ENCODE assay signal across 1 cellular context in genomic region chr10:33507662-33508425, GRCh38.
A peak's percentile ranks its signal among the peaks of the same experiment; 100 is the strongest.
TF ChIP-seq lines count a peak whose summit lies in the region.

No MANE protein-coding gene starts in this region.

TF ChIP-seq in HepG2, 621 proteins besides CTCF, POLR2A, EP300 and RAD21 (continued from another document and continues in another):
- TF ChIP-seq ZNF276 (CRISPR knock-in tag; IDR thresholded peaks at IDR 0.05; ENCODE audit: low read depth) (no peak), NR3C1 (CRISPR knock-in tag; IDR thresholded peaks at IDR 0.05) (no peak), ZBED4 (CRISPR knock-in tag; IDR thresholded peaks at IDR 0.05; ENCODE audit: borderline replicate concordance) (0 out of 2 replicates have a peak, but pooled peaks have one; percentile 25), KLF11 (CRISPR knock-in tag; IDR thresholded peaks at IDR 0.05) (no peak), DMTF1 (CRISPR knock-in tag; IDR thresholded peaks at IDR 0.05) (no peak), MIXL1 (CRISPR knock-in tag; IDR thresholded peaks at IDR 0.05) (no peak; the same call in 1 of the 2 replicates), ZBTB14 (CRISPR knock-in tag; IDR thresholded peaks at IDR 0.05) (no peak), ZNF577 (CRISPR knock-in tag; IDR thresholded peaks at IDR 0.05; ENCODE audit: borderline replicate concordance, low read depth) (no peak), DPF2 (CRISPR knock-in tag; IDR thresholded peaks at IDR 0.05; ENCODE audit: borderline replicate concordance, low read depth) (peak; percentile 94), TOPORS (CRISPR knock-in tag; IDR thresholded peaks at IDR 0.05) (no peak), MATR3 (CRISPR knock-in tag; IDR thresholded peaks at IDR 0.05) (no peak), FOXA1 (IDR thresholded peaks at IDR 0.05) (no peak), FOXA1 (CRISPR knock-in tag; IDR thresholded peaks at IDR 0.05) (peak; percentile 69), ZSCAN12 (CRISPR knock-in tag; IDR thresholded peaks at IDR 0.05) (no peak), REL (CRISPR knock-in tag; conservative IDR thresholded peaks at IDR 0.05) (no peak), ZNF282 (IDR thresholded peaks at IDR 0.05; ENCODE audit: partially characterized antibody) (no peak), LCORL (IDR thresholded peaks at IDR 0.05) (0 out of 2 replicates have a peak, but pooled peaks have one; percentile 14), LCORL (CRISPR knock-in tag; IDR thresholded peaks at IDR 0.05) (peak; percentile 67; the same call in 1 of the 2 replicates), ZNF652 (CRISPR knock-in tag; IDR thresholded peaks at IDR 0.05; ENCODE audit: borderline replicate concordance, low read depth) (no peak), ZNF839 (CRISPR knock-in tag; IDR thresholded peaks at IDR 0.05; ENCODE audit: borderline replicate concordance) (no peak), MAX (IDR thresholded peaks at IDR 0.05) (peak; percentile 59), SOX6 (IDR thresholded peaks at IDR 0.05) (no peak), SOX6 (CRISPR knock-in tag; IDR thresholded peaks at IDR 0.05) (peak; percentile 98), ZNF609 (CRISPR knock-in tag; IDR thresholded peaks at IDR 0.05; ENCODE audit: borderline replicate concordance) (peak; percentile 90), YY1 (IDR thresholded peaks at IDR 0.05; ENCODE audit: insufficient read depth, insufficient replicate concordance, low read depth, low read length) (no peak), MAF1 (CRISPR knock-in tag; IDR thresholded peaks at IDR 0.05; ENCODE audit: borderline replicate concordance) (0 out of 2 replicates have a peak, but pooled peaks have one; percentile 50), SMARCE1 (IDR thresholded peaks at IDR 0.05; ENCODE audit: borderline replicate concordance) (no peak), FOXO4 (CRISPR knock-in tag; conservative IDR thresholded peaks at IDR 0.05) (no peak), REXO4 (CRISPR knock-in tag; IDR thresholded peaks at IDR 0.05; ENCODE audit: borderline replicate concordance) (no peak), ATF6 (CRISPR knock-in tag; conservative IDR thresholded peaks at IDR 0.05) (no peak), ZNF775 (CRISPR knock-in tag; IDR thresholded peaks at IDR 0.05; ENCODE audit: borderline replicate concordance) (peak; percentile 50; the same call in 1 of the 2 replicates), E2F5 (CRISPR knock-in tag; conservative IDR thresholded peaks at IDR 0.05) (no peak), U2AF2 (IDR thresholded peaks at IDR 0.05; ENCODE audit: low read depth, low read length) (no peak), ZNF543 (CRISPR knock-in tag; IDR thresholded peaks at IDR 0.05) (no peak), ZNF17 (CRISPR knock-in tag; IDR thresholded peaks at IDR 0.05) (no peak), THRA (CRISPR knock-in tag; IDR thresholded peaks at IDR 0.05; ENCODE audit: borderline replicate concordance) (peak; percentile 90), FOSL1 (CRISPR knock-in tag; IDR thresholded peaks at IDR 0.05; ENCODE audit: borderline replicate concordance) (peak; percentile 52; the same call in 1 of the 2 replicates), SRSF9 (IDR thresholded peaks at IDR 0.05; ENCODE audit: borderline replicate concordance, insufficient read depth, low read depth, low read length, poor library complexity, severe bottlenecking) (no peak), SP4 (CRISPR knock-in tag; IDR thresholded peaks at IDR 0.05) (no peak; the same call in 1 of the 2 replicates), ZNF264 (CRISPR knock-in tag; IDR thresholded peaks at IDR 0.05) (peak; percentile 84)
